17 cellular contexts compared by ENCODE assay signal in the genomic region with DNA sequence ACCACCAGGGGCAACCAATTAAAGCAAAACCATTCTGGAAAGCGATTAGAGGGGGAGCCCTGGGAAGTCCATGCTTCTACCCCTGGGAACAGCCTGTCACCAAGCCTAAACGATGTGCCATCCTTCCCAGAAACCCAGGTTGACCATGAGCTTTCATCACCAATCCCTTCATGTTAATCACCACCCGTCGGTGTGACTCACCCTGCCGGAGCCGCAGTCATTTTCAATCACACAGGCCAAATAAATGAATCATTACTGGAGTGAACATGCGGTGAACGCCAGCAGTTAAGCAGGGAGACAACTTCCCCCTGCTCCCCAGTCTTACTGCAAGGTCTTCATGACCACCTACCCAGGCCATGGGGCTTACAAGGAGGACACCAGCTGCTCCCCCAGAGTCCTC.
A peak's percentile ranks its signal among the peaks of the same experiment; 100 is the strongest.
DNase-seq lines count a peak whose midpoint lies in the region; ATAC-seq, FAIRE-seq and TF ChIP-seq lines count a peak whose summit lies in the region.
"Had no signal": no experiment of that assay in that cellular context is flagged by ENCODE, and none has a peak within 500 bp of the region (broad histone marks: within the 10 kb centered on the region; RNA-seq: fewer than 3 reads in every experiment).

No MANE protein-coding gene starts in this region.

- TF ChIP-seq POLR2A in H54 (IDR thresholded peaks at IDR 0.05; ENCODE audit: low read depth, low read length) = no peak
- no peak for TF ChIP-seq POLR2A in right lobe of liver (IDR thresholded peaks at IDR 0.05)

- H3K4me1 ChIP-seq in RWPE2 (ENCODE audit: insufficient read depth, poor library complexity, severe bottlenecking) (no peaks in the 10 kb centered on the region), foreskin keratinocyte (no peaks in the 10 kb centered on the region), right lobe of liver (no peaks in the 10 kb centered on the region)
- H3K4me1 ChIP-seq: ascending aorta, tibial nerve had no signal

- no peak for FAIRE-seq in H54 (lab: Jason Lieb, UNC)

- H3K4me1 Mint-ChIP-seq in activated naive CD4-positive, alpha-beta T cell treated with anti-CD3 and anti-CD28 coated beads, Interleukin-2, amount 10 ng/mL, durations not matched to agents 7 days and 5 days = no peaks in the 10 kb centered on the region
- H3K4me1 Mint-ChIP-seq: WTC11 had no signal

- H3K27ac Mint-ChIP-seq in activated naive CD4-positive, alpha-beta T cell treated with anti-CD3 and anti-CD28 coated beads, Interleukin-2, amount 10 ng/mL, durations not matched to agents 7 days and 5 days = no peak overlapping the region
- H3K27ac Mint-ChIP-seq: activated naive CD4-positive, alpha-beta T cell treated with anti-CD3 and anti-CD28 coated beads for 36 hours; WTC11 had no signal

- H3K9me3 Mint-ChIP-seq in activated naive CD4-positive, alpha-beta T cell treated with anti-CD3 and anti-CD28 coated beads, Interleukin-2, amount 10 ng/mL, durations not matched to agents 7 days and 5 days = no peaks in the 10 kb centered on the region

- H3K4me3 ChIP-seq in RWPE2 (ENCODE audit: severe bottlenecking) = no peak overlapping the region
- no peak overlapping the region for H3K4me3 ChIP-seq in right lobe of liver
- H3K4me3 ChIP-seq: ascending aorta, lung, tibial nerve had no signal

- intact Hi-C loops in right lobe of liver (cut with DNase I) = no loop called here

- CTCF ChIA-PET in activated naive CD4-positive, alpha-beta T cell treated with anti-CD3 and anti-CD28 coated beads, Interleukin-2, amount 10 ng/mL, durations not matched to agents 7 days and 5 days (lab: Charles Lee) = no interaction called here

- ATAC-seq in RWPE2 (ENCODE audit: low read depth) = peak; percentile 97
- ATAC-seq in foreskin keratinocyte = peak; percentile 76
- no peak for ATAC-seq in right lobe of liver
- ATAC-seq in GM19035 (IDR thresholded peaks at IDR 0.05; ENCODE audit: unreplicated experiment) = no peak
- ATAC-seq: stimulated activated naive CD8-positive, alpha-beta T cell treated with anti-CD3 and anti-CD28 coated beads, Interleukin-15, Interleukin-2, amounts not matched to agents 100 U/mL and 50 U/mL, for 24 hours; WTC11 had no signal

- DNase-seq in A172 (ENCODE audit: low spot score) (peak; percentile 0), H54 (ENCODE audit: insufficient read length, low spot score) (peak; percentile 6), RWPE2 (ENCODE audit: low spot score) (no peak), foreskin keratinocyte (peak; percentile 7 to 62), right lobe of liver (no peak), OCI-M2 (lab: John Stamatoyannopoulos, UW; ENCODE audit: unreplicated experiment) (no peak)
- DNase-seq in activated naive CD4-positive, alpha-beta T cell treated with anti-CD3 and anti-CD28 coated beads, Interleukin-2, amount 10 ng/mL, durations not matched to agents 7 days and 5 days = no peak
- DNase-seq: activated CD4-positive, alpha-beta T cell treated with anti-CD3 and anti-CD28 coated beads, Interleukin-2, amount 50 U/mL, for 48 hours; activated naive CD4-positive, alpha-beta T cell treated with anti-CD3 and anti-CD28 coated beads for 36 hours; NCI-H1436 treated with DMSO at 0.1 percent for 48 hours; NCI-H69; stimulated activated naive CD8-positive, alpha-beta T cell treated with anti-CD3 and anti-CD28 coated beads, Interleukin-15, Interleukin-2, amounts not matched to agents 100 U/mL and 50 U/mL, for 24 hours had no signal

- H3K4me3 Mint-ChIP-seq in activated naive CD4-positive, alpha-beta T cell treated with anti-CD3 and anti-CD28 coated beads, Interleukin-2, amount 10 ng/mL, durations not matched to agents 7 days and 5 days = no peak overlapping the region
- H3K4me3 Mint-ChIP-seq: activated naive CD4-positive, alpha-beta T cell treated with anti-CD3 and anti-CD28 coated beads for 36 hours; WTC11 had no signal

- WGBS in right lobe of liver (ENCODE audit: insufficient coverage, low coverage, low lambda C conversion rate, missing lambda C conversion rate) = 20% methylated on average over 1 of the region's 8 CpGs

- no peak for TF ChIP-seq CTCF in RWPE2 (IDR thresholded peaks at IDR 0.05; ENCODE audit: poor library complexity, severe bottlenecking)
- TF ChIP-seq CTCF in foreskin keratinocyte (conservative IDR thresholded peaks at IDR 0.05) = no peak
- TF ChIP-seq CTCF in right lobe of liver (IDR thresholded peaks at IDR 0.05) = no peak

- H3K27me3 ChIP-seq in RWPE2 (ENCODE audit: insufficient read depth, poor library complexity, severe bottlenecking) (no peaks in the 10 kb centered on the region), foreskin keratinocyte (no peaks in the 10 kb centered on the region), right lobe of liver (no peaks in the 10 kb centered on the region)
- H3K27me3 ChIP-seq: ascending aorta, tibial nerve had no signal

- H3K27ac ChIP-seq in RWPE2 (ENCODE audit: poor library complexity, severe bottlenecking) (no peak overlapping the region), foreskin keratinocyte (no peak overlapping the region), right lobe of liver (no peak overlapping the region)
- H3K27ac ChIP-seq: ascending aorta, tibial nerve had no signal

- H3K9me3 ChIP-seq in RWPE2 (ENCODE audit: severe bottlenecking) = no peaks in the 10 kb centered on the region
- no peaks in the 10 kb centered on the region for H3K9me3 ChIP-seq in right lobe of liver
- H3K9me3 ChIP-seq: ascending aorta, tibial nerve had no signal

- H3K36me3 ChIP-seq in RWPE2 (ENCODE audit: low read depth) = no peaks in the 10 kb centered on the region
- H3K36me3 ChIP-seq in right lobe of liver = no peaks in the 10 kb centered on the region
- H3K36me3 ChIP-seq: ascending aorta, tibial nerve had no signal

- H3K36me3 Mint-ChIP-seq in activated naive CD4-positive, alpha-beta T cell treated with anti-CD3 and anti-CD28 coated beads, Interleukin-2, amount 10 ng/mL, durations not matched to agents 7 days and 5 days = no peaks in the 10 kb centered on the region

- peaks cover 5% of the 10 kb centered on the region for H3K27me3 Mint-ChIP-seq in activated naive CD4-positive, alpha-beta T cell treated with anti-CD3 and anti-CD28 coated beads, Interleukin-2, amount 10 ng/mL, durations not matched to agents 7 days and 5 days

Comparison
In these comparisons a context has a peak if more than half of its experiments do, and no peak if none do; other contexts are left out.
1. DNase-seq: peak in A172 (single experiment), H54 (single experiment) and foreskin keratinocyte (2 of 2); none in RWPE2 (single experiment), right lobe of liver (0 of 3), OCI-M2 (single experiment) and activated naive CD4-positive, alpha-beta T cell treated with anti-CD3 and anti-CD28 coated beads, Interleukin-2, amount 10 ng/mL, durations not matched to agents 7 days and 5 days (single experiment).
2. ATAC-seq: peak in RWPE2 (single experiment) and foreskin keratinocyte (single experiment); none in right lobe of liver (0 of 4) and GM19035 (single experiment).